Comparison of ENCODE assay signal across 22 cellular contexts in the genomic region with DNA sequence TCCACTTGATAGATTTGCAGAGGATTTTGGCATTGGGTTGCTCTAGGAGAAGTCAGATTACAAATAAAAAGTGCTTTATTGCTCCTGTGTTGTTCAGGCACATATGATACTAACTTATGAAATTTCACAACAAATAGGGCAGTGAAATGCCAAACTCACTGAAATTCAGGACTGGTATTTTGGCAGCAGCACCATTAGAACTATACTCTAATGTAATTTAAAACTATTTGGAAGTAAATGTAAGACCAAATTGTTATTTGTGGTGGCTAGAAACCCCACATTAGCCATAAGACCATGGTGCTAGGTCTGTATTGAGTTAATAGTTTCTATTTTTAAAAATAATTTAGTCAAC. TPM values are rescaled to one million over a fixed set of nuclear protein-coding genes. Genes with fewer than 3 reads are reported as not detected.
DNase-seq lines count a peak whose midpoint lies in the region; ATAC-seq and TF ChIP-seq lines count a peak whose summit lies in the region.
"Had no signal": no experiment of that assay in that cellular context is flagged by ENCODE, and none has a peak within 500 bp of the region (broad histone marks: within the 10 kb centered on the region; RNA-seq: fewer than 3 reads in every experiment).

No MANE protein-coding gene starts in this region.

- no peaks in the 10 kb centered on the region for H3K9me2 ChIP-seq in Loucy (replicated peaks; ENCODE audit: low read depth, low read length)

- no peak overlapping the region for H3K4me3 ChIP-seq in DND-41 (ENCODE audit: low read depth in 1 of 2, low read length in 2 of 2)
- H3K4me3 ChIP-seq in Loucy (ENCODE audit: low read length, poor library complexity, severe bottlenecking): no peak overlapping the region
- no peak overlapping the region for H3K4me3 ChIP-seq in subcutaneous abdominal adipose tissue (ENCODE audit: low read depth in 1 of 5, low read length in 5 of 5)
- H3K4me3 ChIP-seq: A549, MG63, PC-9, SJSA1 had no signal

- H3K9me3 ChIP-seq in DND-41 (ENCODE audit: insufficient read depth, low read length, severe bottlenecking) (no peaks in the 10 kb centered on the region), Loucy (ENCODE audit: insufficient read depth, low read depth, low read length) (no peaks in the 10 kb centered on the region), subcutaneous abdominal adipose tissue (ENCODE audit: control insufficient read depth in 5 of 5, low read length in 5 of 5) (no peaks in the 10 kb centered on the region)
- H3K9me3 ChIP-seq: A549, SJSA1 had no signal

- H3K27ac ChIP-seq in DND-41 (ENCODE audit: low read length): no peak overlapping the region
- H3K27ac ChIP-seq in subcutaneous abdominal adipose tissue (ENCODE audit: low read depth, low read length): peak overlapping the region; percentile 62
- H3K27ac ChIP-seq: A549, PC-9, SJSA1 had no signal

- H3K9ac ChIP-seq in DND-41 (ENCODE audit: low read depth, low read length) (no peak overlapping the region), Loucy (ENCODE audit: low read depth, low read length, poor library complexity, severe bottlenecking) (no peak overlapping the region), subcutaneous abdominal adipose tissue (ENCODE audit: low read length in 5 of 5) (no peak overlapping the region)

- DNase-seq in DND-41: no peak
- DNase-seq in fibroblast of gingiva (ENCODE audit: low read depth): peak; percentile 77
- no peak for DNase-seq in left cardiac atrium
- no peak for DNase-seq in DMS79 (lab: John Stamatoyannopoulos, UW)
- DNase-seq: Calu3; HCEC 1CT; MG63; NCI-H1105 treated with DMSO at 0.1 percent for 48 hours; NCI-H146; NCI-H1930; NCI-H446 treated with DMSO at 0.1 percent for 48 hours; NCI-H526; NK-92 treated with Interleukin-12 subunit alpha and Interleukin-12 subunit beta, amount 100 ng/mL, for 24 hours; PC-9; Right ventricle myocardium superior; RPMI8226; T-cell had no signal

- intact Hi-C loops in left cardiac atrium (cut with DNase I): no loop called here

- H3K79me2 ChIP-seq in DND-41 (ENCODE audit: insufficient read depth, low read length): no peaks in the 10 kb centered on the region
- no peaks in the 10 kb centered on the region for H3K79me2 ChIP-seq in Loucy (ENCODE audit: insufficient read depth, low read length)

- H3K4me1 ChIP-seq in DND-41 (ENCODE audit: insufficient read depth, low read length) (peaks cover 10% of the 10 kb centered on the region), Loucy (ENCODE audit: insufficient read depth, low read length, poor library complexity, severe bottlenecking) (peaks cover 4% of the 10 kb centered on the region), subcutaneous abdominal adipose tissue (ENCODE audit: control insufficient read depth in 5 of 5, insufficient read depth in 5 of 5, low read length in 5 of 5) (peaks cover 2 to 46% (median 37%) of the 10 kb centered on the region in 5 donors)
- H3K4me1 ChIP-seq: A549 had no signal

- H3F3A ChIP-seq in Loucy (ENCODE audit: low read depth): no peaks in the 10 kb centered on the region

- H4K20me1 ChIP-seq in DND-41 (ENCODE audit: insufficient read depth, low read length) (no peaks in the 10 kb centered on the region), Loucy (ENCODE audit: insufficient read depth, low read length, poor library complexity, severe bottlenecking) (no peaks in the 10 kb centered on the region)

- H3K4me2 ChIP-seq in DND-41 (ENCODE audit: insufficient read depth, low read length) (no peak overlapping the region), Loucy (ENCODE audit: low read depth, low read length, poor library complexity, severe bottlenecking) (no peak overlapping the region)
- H3K4me2 ChIP-seq: A549, PC-9 had no signal

- H2AFZ ChIP-seq in DND-41 (ENCODE audit: low read depth, low read length) (0 out of 2 replicates have a peak overlapping the region, but pooled peaks have one; percentile 36), Loucy (ENCODE audit: low read length) (peak overlapping the region; percentile 42; the same call in 1 of the 2 replicates)
- H2AFZ ChIP-seq: PC-9 had no signal

- TF ChIP-seq CTCF in DND-41 (IDR thresholded peaks at IDR 0.05; ENCODE audit: borderline replicate concordance, extremely low read depth, low read length, poor library complexity, severe bottlenecking) (no peak), Loucy (conservative IDR thresholded peaks at IDR 0.05; ENCODE audit: low read length) (no peak)

- H3K27me3 ChIP-seq in DND-41 (ENCODE audit: insufficient read depth, low read length, poor library complexity) (no peaks in the 10 kb centered on the region), Loucy (ENCODE audit: insufficient read depth, low read length, poor library complexity, severe bottlenecking) (no peaks in the 10 kb centered on the region), subcutaneous abdominal adipose tissue (ENCODE audit: control insufficient read depth in 5 of 5, insufficient read depth in 4 of 5, low read length in 5 of 5) (no peaks in the 10 kb centered on the region)
- H3K27me3 ChIP-seq: MG63, SJSA1 had no signal

- H3K36me3 ChIP-seq in DND-41 (ENCODE audit: insufficient read depth, low read length): no peaks in the 10 kb centered on the region
- H3K36me3 ChIP-seq in Loucy (ENCODE audit: insufficient read depth, low read length): no peaks in the 10 kb centered on the region
- H3K36me3 ChIP-seq in subcutaneous abdominal adipose tissue (ENCODE audit: control insufficient read depth in 5 of 5, insufficient read depth in 5 of 5, low read length in 5 of 5): peaks cover 0 to 7% (median 0%) of the 10 kb centered on the region in 5 donors
- H3K36me3 ChIP-seq: SJSA1 had no signal

- ATAC-seq in DND-41 (ENCODE audit: insufficient read depth, low read depth): no peak
- no peak for ATAC-seq in GM21529 (IDR thresholded peaks at IDR 0.05; ENCODE audit: unreplicated experiment)
- ATAC-seq in left cardiac atrium: no peak
- ATAC-seq: A549 had no signal

RNA-seq across cellular contexts. Expression of a gene that starts 57.2 kb away (rescaled TPM):
- 100 to 1,000 TPM; 329 to 332 TPM for total RNA-seq in left cardiac atrium
